8 cellular contexts compared by ENCODE assay signal in the genomic region with DNA sequence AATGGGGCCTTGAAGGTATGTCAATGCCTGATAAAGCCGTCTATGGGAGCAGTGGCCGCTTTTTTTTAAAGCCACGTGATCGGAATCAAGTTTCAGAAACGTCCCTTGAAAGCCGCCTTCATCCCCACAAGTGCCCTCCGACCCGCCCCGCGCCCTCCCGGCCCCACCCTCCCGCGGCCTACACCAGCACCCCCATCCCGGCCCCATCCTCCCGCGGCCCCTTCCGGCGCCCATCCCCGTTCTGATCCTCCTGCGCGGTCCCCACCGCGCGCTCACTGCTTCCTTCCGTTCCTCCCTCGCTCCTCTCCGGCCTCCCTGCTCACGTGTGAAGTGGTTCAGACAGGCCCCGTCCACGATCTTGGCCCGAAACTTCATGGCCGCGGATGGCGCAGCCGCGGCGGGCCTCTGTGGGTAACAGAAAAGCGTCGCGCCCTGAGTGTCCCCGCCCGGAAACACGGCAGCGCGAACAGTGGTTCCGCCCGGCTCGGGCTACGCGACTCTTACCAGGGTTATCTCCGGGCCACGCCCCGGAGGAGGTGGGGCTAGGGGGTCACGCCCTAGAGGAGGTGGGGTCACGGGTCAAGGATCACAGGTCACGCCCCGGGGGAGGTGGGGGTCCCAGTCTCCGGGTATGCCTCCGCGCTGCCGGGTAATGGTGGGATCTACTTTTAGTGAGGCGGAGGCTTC. TPM values are rescaled to one million over a fixed set of nuclear protein-coding genes. Genes with fewer than 3 reads are reported as not detected.
DNase-seq lines count a peak whose midpoint lies in the region; ATAC-seq, FAIRE-seq and TF ChIP-seq lines count a peak whose summit lies in the region.

Gene HUS1, minus strand, starts transcription at position 471 of the 687 bp plus-strand sequence. Its CDS starts 96 bp downstream, at position 375.

- peak; percentile 90 for FAIRE-seq in GM19239 (lab: Jason Lieb, UNC)

- H3K36me3 ChIP-seq in BJ (ENCODE audit: control insufficient read depth, insufficient read depth, low read length) = peaks cover 12% of the 10 kb centered on the region

- no peaks in the 10 kb centered on the region for H3K27me3 ChIP-seq in BJ (ENCODE audit: control insufficient read depth, insufficient read depth, low read length)

- DNase-seq in BJ (ENCODE audit: low read depth) (peak; percentile 33), GM19239 (ENCODE audit: insufficient read length, low spot score) (peak; percentile 75), NCI-H524 treated with DMSO at 0.1 percent for 48 hours (lab: John Stamatoyannopoulos, UW) (peak; percentile 85), kidney tubule cell (ENCODE audit: low spot score) (peak; percentile 89)
- peak; percentile 91 to 95 for DNase-seq in activated CD4-positive, alpha-beta T cell treated with anti-CD3 and anti-CD28 coated beads for 4 hours
- DNase-seq in stimulated activated CD4-positive, alpha-beta T cell treated with anti-CD3 and anti-CD28 coated beads, Interleukin-1b, Interleukin-23, amount 100 ng/mL, for 24 hours (ENCODE audit: low read depth in 4 of 4, low spot score in 1 of 4) = peak; percentile 82 to 87 (median 84)

- peak; percentile 99 for ATAC-seq in HG03442 (IDR thresholded peaks at IDR 0.05; ENCODE audit: unreplicated experiment)

- POLR2A ChIA-PET in BJ (lab: Charles Lee) = no interaction called here

- CTCF ChIA-PET in BJ (lab: Yijun Ruan, JAX) = interaction anchor here (0.9 to 2.2 kb wide), 6 partner anchors 9 to 175 kb away, joined by 3 to 17 read pairs (median 6); no protein-coding TSS in a partner anchor

- H3K27ac ChIP-seq in cingulate gyrus (ENCODE audit: low read depth, low read length) = peak within 1 kb of the TSS; percentile 71

- TF ChIP-seq CTCF in BJ (IDR thresholded peaks at IDR 0.05; ENCODE audit: insufficient read depth, low read depth, low read length) = no peak

- H3K4me3 ChIP-seq in BJ (ENCODE audit: low read depth, low read length) = peak within 1 kb of the TSS; percentile 74

RNA-seq across cellular contexts. Expression of gene HUS1, which starts in this region (rescaled TPM):
- 14.1 and 23.7 TPM in 2 replicates for polyA plus RNA-seq in BJ (2011; rRNA removed)
- polyA minus RNA-seq in BJ (2011; rRNA and poly(A)+ RNA removed) = 13.5 and 17.9 TPM in 2 replicates

Comparison
In these comparisons a context has a peak if more than half of its experiments do, and no peak if none do; other contexts are left out.
1. Peak in every context shown above with its lines: DNase-seq, ATAC-seq, H3K4me3 ChIP-seq and H3K27ac ChIP-seq.
2. DNase-seq: peak in every context shown above with its lines; median percentile 93 in activated CD4-positive, alpha-beta T cell treated with anti-CD3 and anti-CD28 coated beads for 4 hours; 89 in kidney tubule cell; 85 in NCI-H524 treated with DMSO at 0.1 percent for 48 hours; 84 in stimulated activated CD4-positive, alpha-beta T cell treated with anti-CD3 and anti-CD28 coated beads, Interleukin-1b, Interleukin-23, amount 100 ng/mL, for 24 hours; 75 in GM19239; 33 in BJ.